In the genomic region with DNA sequence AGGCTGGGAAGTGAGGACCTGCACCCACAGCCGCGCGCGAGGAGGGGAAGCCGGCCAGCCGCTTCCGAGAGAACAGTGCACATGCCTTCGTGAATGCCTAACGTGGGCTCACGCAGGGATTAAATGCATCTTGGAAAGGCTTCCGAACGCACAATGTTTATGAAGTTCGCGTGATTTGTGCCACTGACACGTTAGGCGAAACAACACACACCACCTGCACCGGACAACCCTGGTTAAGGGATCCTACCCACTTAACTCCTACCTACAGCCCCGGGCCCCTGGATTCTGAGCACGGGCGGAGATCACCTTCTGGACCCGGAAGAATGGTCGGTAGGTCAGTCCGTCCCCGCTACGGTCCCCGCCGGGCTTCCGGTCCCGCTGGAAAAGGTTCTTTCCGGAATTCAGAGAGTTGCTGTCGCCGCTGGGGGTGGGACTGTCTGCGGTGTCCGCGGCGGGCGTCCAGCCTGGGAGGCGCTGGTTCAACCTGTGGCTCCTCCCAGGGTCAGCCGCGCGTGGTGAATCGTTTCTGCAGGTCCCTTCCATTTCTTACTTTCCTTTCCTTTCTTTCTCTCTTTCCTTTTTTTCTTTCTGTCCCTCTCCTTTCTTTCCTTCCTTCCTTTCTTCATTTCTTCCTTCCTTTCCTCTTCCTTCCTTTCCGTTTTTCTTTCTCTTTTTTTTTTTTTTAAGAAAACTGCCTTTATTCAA, we compare ENCODE assay signal across 1 cellular context.
TF ChIP-seq lines count a peak whose summit lies in the region.

Gene MTIF2 (minus strand): TSS at position 325 of the 705 bp plus-strand sequence. CDS start 5,373 bp downstream, outside the sequence.

TF ChIP-seq in HepG2, 621 proteins besides CTCF, POLR2A, EP300 and RAD21 (continued from another document and continues in another):
- TF ChIP-seq, protein P1, sequence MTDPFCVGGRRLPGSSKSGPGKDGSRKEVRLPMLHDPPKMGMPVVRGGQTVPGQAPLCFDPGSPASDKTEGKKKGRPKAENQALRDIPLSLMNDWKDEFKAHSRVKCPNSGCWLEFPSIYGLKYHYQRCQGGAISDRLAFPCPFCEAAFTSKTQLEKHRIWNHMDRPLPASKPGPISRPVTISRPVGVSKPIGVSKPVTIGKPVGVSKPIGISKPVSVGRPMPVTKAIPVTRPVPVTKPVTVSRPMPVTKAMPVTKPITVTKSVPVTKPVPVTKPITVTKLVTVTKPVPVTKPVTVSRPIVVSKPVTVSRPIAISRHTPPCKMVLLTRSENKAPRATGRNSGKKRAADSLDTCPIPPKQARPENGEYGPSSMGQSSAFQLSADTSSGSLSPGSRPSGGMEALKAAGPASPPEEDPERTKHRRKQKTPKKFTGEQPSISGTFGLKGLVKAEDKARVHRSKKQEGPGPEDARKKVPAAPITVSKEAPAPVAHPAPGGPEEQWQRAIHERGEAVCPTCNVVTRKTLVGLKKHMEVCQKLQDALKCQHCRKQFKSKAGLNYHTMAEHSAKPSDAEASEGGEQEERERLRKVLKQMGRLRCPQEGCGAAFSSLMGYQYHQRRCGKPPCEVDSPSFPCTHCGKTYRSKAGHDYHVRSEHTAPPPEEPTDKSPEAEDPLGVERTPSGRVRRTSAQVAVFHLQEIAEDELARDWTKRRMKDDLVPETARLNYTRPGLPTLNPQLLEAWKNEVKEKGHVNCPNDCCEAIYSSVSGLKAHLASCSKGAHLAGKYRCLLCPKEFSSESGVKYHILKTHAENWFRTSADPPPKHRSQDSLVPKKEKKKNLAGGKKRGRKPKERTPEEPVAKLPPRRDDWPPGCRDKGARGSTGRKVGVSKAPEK (CRISPR knock-in tag; IDR thresholded peaks at IDR 0.05; ENCODE audit: borderline replicate concordance) = peak; percentile 53; the same call in 1 of the 2 replicates
- TF ChIP-seq TFE3 (CRISPR knock-in tag; IDR thresholded peaks at IDR 0.05) (peak; percentile 76), ZNF879 (CRISPR knock-in tag; IDR thresholded peaks at IDR 0.05) (no peak; the same call in 1 of the 2 replicates), SKIL (CRISPR knock-in tag; IDR thresholded peaks at IDR 0.05; ENCODE audit: borderline replicate concordance) (peak; percentile 92), ZNF256 (CRISPR knock-in tag; conservative IDR thresholded peaks at IDR 0.05) (peak; percentile 63), MEF2D (CRISPR knock-in tag; IDR thresholded peaks at IDR 0.05) (peak; percentile 92), ZNF10 (CRISPR knock-in tag; IDR thresholded peaks at IDR 0.05; ENCODE audit: borderline replicate concordance, low read depth) (0 out of 2 replicates have a peak, but pooled peaks have one; percentile 88), MAFF (IDR thresholded peaks at IDR 0.05; ENCODE audit: low read depth, low read length) (no peak; the same call in 1 of the 2 replicates), ZNF350 (CRISPR knock-in tag; IDR thresholded peaks at IDR 0.05; ENCODE audit: borderline replicate concordance, low read depth) (peak; percentile 100), HOXA3 (CRISPR knock-in tag; IDR thresholded peaks at IDR 0.05) (peak; percentile 98), THYN1 (CRISPR knock-in tag; IDR thresholded peaks at IDR 0.05; ENCODE audit: borderline replicate concordance, low read depth) (0 out of 2 replicates have a peak, but pooled peaks have one; percentile 83), ZFP41 (CRISPR knock-in tag; IDR thresholded peaks at IDR 0.05; ENCODE audit: borderline replicate concordance) (peak; percentile 80; the same call in 1 of the 2 replicates), MED8 (CRISPR knock-in tag; IDR thresholded peaks at IDR 0.05; ENCODE audit: insufficient replicate concordance) (peak; percentile 78), ZNF800 (CRISPR knock-in tag; IDR thresholded peaks at IDR 0.05) (peak; percentile 92), ZBTB43 (CRISPR knock-in tag; conservative IDR thresholded peaks at IDR 0.05) (peak; percentile 48; the same call in 1 of the 2 replicates), ZNF446 (CRISPR knock-in tag; IDR thresholded peaks at IDR 0.05) (peak; percentile 21; the same call in 1 of the 2 replicates), ERF (CRISPR knock-in tag; IDR thresholded peaks at IDR 0.05) (peak; percentile 99), ZNF30 (CRISPR knock-in tag; IDR thresholded peaks at IDR 0.05) (peak; percentile 85; the same call in 1 of the 2 replicates), SALL1 (CRISPR knock-in tag; IDR thresholded peaks at IDR 0.05) (peak; percentile 98), GZF1 (CRISPR knock-in tag; IDR thresholded peaks at IDR 0.05) (no peak; the same call in 1 of the 2 replicates), KLF16 (CRISPR knock-in tag; IDR thresholded peaks at IDR 0.05) (peak; percentile 17 to 99; a peak in 2 of 4 replicates), RFX1 (IDR thresholded peaks at IDR 0.05) (no peak), ZNF652 (CRISPR knock-in tag; IDR thresholded peaks at IDR 0.05; ENCODE audit: borderline replicate concordance, low read depth) (peak; percentile 69; the same call in 1 of the 2 replicates), SMAD9 (CRISPR knock-in tag; IDR thresholded peaks at IDR 0.05) (peak; percentile 96), NPAS2 (CRISPR knock-in tag; IDR thresholded peaks at IDR 0.05; ENCODE audit: borderline replicate concordance) (no peak), PPARG (CRISPR knock-in tag; conservative IDR thresholded peaks at IDR 0.05) (peak; percentile 85), TEAD3 (CRISPR knock-in tag; optimal IDR thresholded peaks at IDR 0.05; ENCODE audit: borderline replicate concordance) (peak; percentile 96), ATF7-NPFF (CRISPR knock-in tag; IDR thresholded peaks at IDR 0.05; ENCODE audit: low read depth) (peak; percentile 98), RCOR2 (CRISPR knock-in tag; IDR thresholded peaks at IDR 0.05) (no peak; the same call in 1 of the 2 replicates), KLF13 (CRISPR knock-in tag; IDR thresholded peaks at IDR 0.05) (0 out of 2 replicates have a peak, but pooled peaks have one; percentile 81), PRMT3 (CRISPR knock-in tag; IDR thresholded peaks at IDR 0.05; ENCODE audit: borderline replicate concordance, low read depth) (peak; percentile 98), ZNF501 (CRISPR knock-in tag; IDR thresholded peaks at IDR 0.05) (peak; percentile 100), ZFP36L1 (CRISPR knock-in tag; IDR thresholded peaks at IDR 0.05) (peak; percentile 88), MAFK (conservative IDR thresholded peaks at IDR 0.05 in 1 of 2, IDR thresholded peaks at IDR 0.05 in 1 of 2; ENCODE audit: low read length in 2 of 2) (no peak), PLSCR1 (CRISPR knock-in tag; IDR thresholded peaks at IDR 0.05; ENCODE audit: borderline replicate concordance) (peak; percentile 91; the same call in 1 of the 2 replicates), ZBTB7A (CRISPR knock-in tag; IDR thresholded peaks at IDR 0.05) (peak; percentile 64), ZNF143 (CRISPR knock-in tag; IDR thresholded peaks at IDR 0.05) (peak; percentile 80), ZNF550 (CRISPR knock-in tag; IDR thresholded peaks at IDR 0.05; ENCODE audit: borderline replicate concordance) (peak; percentile 95), ZNF34 (CRISPR knock-in tag; IDR thresholded peaks at IDR 0.05; ENCODE audit: borderline replicate concordance) (peak; percentile 96; the same call in 1 of the 2 replicates), GTF2F1 (IDR thresholded peaks at IDR 0.05; ENCODE audit: low read length) (peak; percentile 20; the same call in 1 of the 2 replicates), ZNF138 (CRISPR knock-in tag; IDR thresholded peaks at IDR 0.05; ENCODE audit: low read depth) (peak; percentile 97), NR2F1 (CRISPR knock-in tag; IDR thresholded peaks at IDR 0.05) (peak; percentile 73 to 77), ZBTB7B (CRISPR knock-in tag; IDR thresholded peaks at IDR 0.05) (peak; percentile 87), ZNF484 (CRISPR knock-in tag; IDR thresholded peaks at IDR 0.05; ENCODE audit: borderline replicate concordance, low read depth) (no peak; the same call in 1 of the 2 replicates), MTF2 (CRISPR knock-in tag; IDR thresholded peaks at IDR 0.05; ENCODE audit: borderline replicate concordance) (peak; percentile 94), ZNF790 (CRISPR knock-in tag; IDR thresholded peaks at IDR 0.05; ENCODE audit: borderline replicate concordance) (no peak)
- TF ChIP-seq, protein P2, sequence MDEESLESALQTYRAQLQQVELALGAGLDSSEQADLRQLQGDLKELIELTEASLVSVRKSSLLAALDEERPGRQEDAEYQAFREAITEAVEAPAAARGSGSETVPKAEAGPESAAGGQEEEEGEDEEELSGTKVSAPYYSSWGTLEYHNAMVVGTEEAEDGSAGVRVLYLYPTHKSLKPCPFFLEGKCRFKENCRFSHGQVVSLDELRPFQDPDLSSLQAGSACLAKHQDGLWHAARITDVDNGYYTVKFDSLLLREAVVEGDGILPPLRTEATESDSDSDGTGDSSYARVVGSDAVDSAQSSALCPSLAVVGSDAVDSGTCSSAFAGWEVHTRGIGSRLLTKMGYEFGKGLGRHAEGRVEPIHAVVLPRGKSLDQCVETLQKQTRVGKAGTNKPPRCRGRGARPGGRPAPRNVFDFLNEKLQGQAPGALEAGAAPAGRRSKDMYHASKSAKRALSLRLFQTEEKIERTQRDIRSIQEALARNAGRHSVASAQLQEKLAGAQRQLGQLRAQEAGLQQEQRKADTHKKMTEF (CRISPR knock-in tag; IDR thresholded peaks at IDR 0.05) = peak; percentile 100
- TF ChIP-seq, protein P3, sequence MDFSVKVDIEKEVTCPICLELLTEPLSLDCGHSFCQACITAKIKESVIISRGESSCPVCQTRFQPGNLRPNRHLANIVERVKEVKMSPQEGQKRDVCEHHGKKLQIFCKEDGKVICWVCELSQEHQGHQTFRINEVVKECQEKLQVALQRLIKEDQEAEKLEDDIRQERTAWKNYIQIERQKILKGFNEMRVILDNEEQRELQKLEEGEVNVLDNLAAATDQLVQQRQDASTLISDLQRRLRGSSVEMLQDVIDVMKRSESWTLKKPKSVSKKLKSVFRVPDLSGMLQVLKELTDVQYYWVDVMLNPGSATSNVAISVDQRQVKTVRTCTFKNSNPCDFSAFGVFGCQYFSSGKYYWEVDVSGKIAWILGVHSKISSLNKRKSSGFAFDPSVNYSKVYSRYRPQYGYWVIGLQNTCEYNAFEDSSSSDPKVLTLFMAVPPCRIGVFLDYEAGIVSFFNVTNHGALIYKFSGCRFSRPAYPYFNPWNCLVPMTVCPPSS (IDR thresholded peaks at IDR 0.05) = no peak
